8 cellular contexts compared by ENCODE assay signal in genomic region chr2:195318440-195319111, GRCh38.
A peak's percentile ranks its signal among the peaks of the same experiment; 100 is the strongest.
DNase-seq lines count a peak whose midpoint lies in the region; ATAC-seq, FAIRE-seq and TF ChIP-seq lines count a peak whose summit lies in the region.

No MANE protein-coding gene starts in this region.

- H3K4me2 ChIP-seq in GM12878 (ENCODE audit: control insufficient read depth, insufficient read depth) = no peak overlapping the region

- TF ChIP-seq RAD21 in GM12878 (IDR thresholded peaks at IDR 0.05; ENCODE audit: insufficient read depth, low read depth, low read length) = peak; percentile 85

- TF ChIP-seq CTCF in heart right ventricle (IDR thresholded peaks at IDR 0.05) (peak in 8 of 9 donors; percentile 8 to 69 (median 58)), GM12878 (IDR thresholded peaks at IDR 0.05 in 2 of 3, conservative IDR thresholded peaks at IDR 0.05 in 1 of 3; ENCODE audit: control insufficient read depth in 2 of 3, extremely low read depth in 1 of 3, insufficient read depth in 1 of 3, low read depth in 3 of 3, low read length in 3 of 3) (peak; percentile 27 to 76 (median 50); a peak in 5 of 6 replicates), kidney epithelial cell (IDR thresholded peaks at IDR 0.05; ENCODE audit: insufficient read depth, low read length, poor library complexity, severe bottlenecking) (peak; percentile 43)

- H3K4me3 ChIP-seq in heart right ventricle = no peak overlapping the region
- no peak overlapping the region for H3K4me3 ChIP-seq in GM12878
- H3K4me3 ChIP-seq in kidney epithelial cell (ENCODE audit: low read depth, low read length) = no peak overlapping the region

- no TSS peak for BruUV-seq in GM12878 (replicated peaks; lab: Mats Ljungman, UMichigan)

- in situ Hi-C loops in GM12878 (cut with MboI) = loop anchor here (10.0 to 25.0 kb wide), 2 partner anchors 1154 to 1631 kb away; no protein-coding TSS in a partner anchor

- SMC1A ChIA-PET in GM12878 (lab: Charles Lee; ENCODE audit: uncharacterized antibody, unreplicated experiment) = interaction anchor here (0.7 to 3.7 kb wide), 20 partner anchors 12 to 1150 kb away, joined by 3 to 22 read pairs (median 6); partner anchors contain the start of gene DNAH7

- H3K4me1 ChIP-seq in heart right ventricle = peaks cover 0 to 7% (median 0%) of the 10 kb centered on the region in 9 donors
- no peaks in the 10 kb centered on the region for H3K4me1 ChIP-seq in GM12878 (ENCODE audit: control insufficient read depth, insufficient read depth, low read length)

- H3K9ac ChIP-seq in GM12878 (ENCODE audit: control insufficient read depth, insufficient read depth, low read length) = no peak overlapping the region

- 9% methylated on average over 2 of the region's 2 CpGs for WGBS in heart right ventricle, 2 donors
- 0% methylated on average over 2 of the region's 2 CpGs for WGBS in GM12878 (ENCODE audit: insufficient coverage, insufficient replicate concordance, low lambda C conversion rate, missing lambda C conversion rate)

- FAIRE-seq in HTR-8/SVneo (lab: Jason Lieb, UNC) (no peak), GM12878 (lab: Jason Lieb, UNC) (no peak)

- RAD21 ChIA-PET in GM12878 (lab: Charles Lee; ENCODE audit: unreplicated experiment) = interaction anchor here (0.7 to 3.7 kb wide), 13 partner anchors 8 to 749 kb away, joined by 3 to 31 read pairs (median 4); partner anchors contain the start of gene DNAH7

- H4K20me1 ChIP-seq in GM12878 (ENCODE audit: control insufficient read depth, insufficient read depth) = no peaks in the 10 kb centered on the region

- H3K27ac ChIP-seq in heart right ventricle (no peak overlapping the region), GM12878 (ENCODE audit: control insufficient read depth, insufficient read depth) (no peak overlapping the region)

- intact Hi-C loops in heart right ventricle (cut with DNase I) (loop anchor here in 1 of 10 donors (10.0 kb wide), 1 partner anchor 1154 kb away; no protein-coding TSS in a partner anchor), Right ventricle myocardium inferior (cut with DNase I) (no loop called here), GM12878 (cut with micrococcal nuclease; ENCODE audit: unreplicated experiment) (loop anchor here (1.0 to 10.0 kb wide), 7 partner anchors 342 to 1621 kb away; no protein-coding TSS in a partner anchor)

- ATAC-seq in heart right ventricle (no peak), Right ventricle myocardium inferior (no peak), GM12878 (peak; percentile 46), HG03139 (IDR thresholded peaks at IDR 0.05; ENCODE audit: unreplicated experiment) (no peak)

- POLR2A ChIA-PET in GM12878 (lab: Charles Lee) = no interaction called here

- H2AFZ ChIP-seq in GM12878 (ENCODE audit: control insufficient read depth, low read depth, low read length) = no peak overlapping the region

- H3K79me2 ChIP-seq in GM12878 (ENCODE audit: control insufficient read depth, insufficient read depth, low read length) = no peaks in the 10 kb centered on the region

- TF ChIP-seq EP300 in GM12878 (IDR thresholded peaks at IDR 0.05; ENCODE audit: borderline replicate concordance in 1 of 2, control insufficient read depth in 1 of 2, low read depth in 2 of 2, low read length in 2 of 2) = no peak

- H3K27me3 ChIP-seq in heart right ventricle (no peaks in the 10 kb centered on the region), GM12878 (replicated peaks in 1 of 2; ENCODE audit: control insufficient read depth in 2 of 2, insufficient read depth in 2 of 2, low read length in 1 of 2) (no peaks in the 10 kb centered on the region), kidney epithelial cell (ENCODE audit: control insufficient read depth, insufficient read depth, low read length) (no peaks in the 10 kb centered on the region)

- no peaks in the 10 kb centered on the region for H3K36me3 ChIP-seq in heart right ventricle
- no peaks in the 10 kb centered on the region for H3K36me3 ChIP-seq in GM12878 (ENCODE audit: control insufficient read depth in 2 of 2, insufficient read depth in 2 of 2, low read length in 1 of 2)
- H3K36me3 ChIP-seq in kidney epithelial cell (ENCODE audit: control insufficient read depth, insufficient read depth, low read length) = no peaks in the 10 kb centered on the region

- DNase-seq in heart right ventricle (peak in 1 of 2 donors; percentile 6), Right ventricle myocardium inferior (ENCODE audit: missing footprints) (no peak), HTR-8/SVneo (ENCODE audit: insufficient read length, low spot score) (peak; percentile 32), RPMI7951 (ENCODE audit: low read depth) (peak; percentile 50), GM12878 (ENCODE audit: low read depth, low spot score) (no peak), kidney epithelial cell (ENCODE audit: low read depth) (no peak)
- peak; percentile 1 to 57 (median 8) for DNase-seq in stimulated activated naive CD4-positive, alpha-beta T cell (lab: John Stamatoyannopoulos, UW)

- no peak for TF ChIP-seq POLR2A in GM12878 (IDR thresholded peaks at IDR 0.05; ENCODE audit: low read depth, low read length)

- CTCF ChIA-PET in GM12878 (lab: Yijun Ruan, JAX) = interaction anchor here (0.6 to 8.3 kb wide), 31 partner anchors 9 to 1542 kb away, joined by 3 to 54 read pairs (median 3); partner anchors contain the start of gene DNAH7

- H3K9me3 ChIP-seq in heart right ventricle = no peaks in the 10 kb centered on the region
- H3K9me3 ChIP-seq in GM12878 (replicated peaks; ENCODE audit: control insufficient read depth, insufficient read depth, low read length) = no peaks in the 10 kb centered on the region

TF ChIP-seq in GM12878, 131 proteins besides CTCF, POLR2A, EP300 and RAD21:
- TF ChIP-seq POU2F2 (IDR thresholded peaks at IDR 0.05; ENCODE audit: borderline replicate concordance, low read depth, low read length) = no peak
- peak; percentile 80; the same call in 1 of the 2 replicates for TF ChIP-seq SMC3 (IDR thresholded peaks at IDR 0.05; ENCODE audit: borderline replicate concordance, low read length)
- TF ChIP-seq RB1 (IDR thresholded peaks at IDR 0.05; ENCODE audit: borderline replicate concordance) = peak; percentile 61; the same call in 1 of the 2 replicates

Comparison
In these comparisons a context has a peak if more than half of its experiments do, and no peak if none do; other contexts are left out.
1. DNase-seq: peak in HTR-8/SVneo (single experiment), RPMI7951 (single experiment) and stimulated activated naive CD4-positive, alpha-beta T cell (6 of 6); none in Right ventricle myocardium inferior (single experiment), GM12878 (single experiment) and kidney epithelial cell (single experiment).
2. Peak in every context shown above with its lines, with median percentiles within 50 percentile points of each other: CTCF ChIP-seq.